1 cellular context compared by ENCODE assay signal in the genomic region with DNA sequence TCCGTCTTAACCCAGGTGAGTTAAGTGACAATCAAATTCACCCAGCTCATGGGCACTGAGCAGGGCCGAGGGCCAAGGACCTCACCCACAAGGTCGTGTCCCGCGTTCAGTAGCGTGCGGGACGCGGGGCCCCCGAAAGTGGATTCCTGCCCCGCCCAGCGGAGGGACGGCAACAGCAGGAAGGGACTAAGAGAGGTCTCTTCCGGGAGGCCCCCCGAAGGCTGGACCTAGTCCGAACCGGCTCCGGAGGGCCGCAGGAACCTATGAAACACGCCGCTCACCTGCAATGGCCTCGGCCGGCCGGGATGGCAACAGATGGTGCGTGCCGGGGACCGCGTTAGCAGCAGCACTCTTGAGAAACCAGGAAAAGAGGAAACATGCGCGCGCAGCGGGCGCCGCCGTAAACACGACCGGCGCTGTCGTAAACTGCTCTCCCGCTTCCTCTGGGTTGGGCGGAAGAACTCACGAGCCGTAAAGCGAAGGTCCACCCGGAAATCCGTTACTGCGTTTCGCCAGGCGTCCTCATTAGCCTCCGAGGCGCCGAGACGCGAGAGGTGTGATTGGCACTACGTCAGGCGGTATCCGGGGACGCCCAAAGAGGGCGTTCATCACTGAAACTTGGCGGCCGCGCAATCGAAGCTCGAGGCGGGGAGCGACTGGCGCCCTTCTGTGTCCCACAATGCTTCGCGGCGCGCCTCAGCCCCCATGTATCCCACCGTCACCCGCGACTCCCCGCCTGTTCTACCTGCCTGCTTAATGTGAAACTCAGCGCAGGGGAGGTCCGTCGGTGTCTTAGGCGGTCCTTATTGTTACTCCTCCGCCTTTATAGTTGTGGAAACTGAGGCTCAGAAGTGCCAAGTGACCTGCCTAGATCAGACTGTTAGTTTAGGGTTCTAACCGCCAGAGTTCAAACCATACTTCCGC.
TF ChIP-seq lines count a peak whose summit lies in the region.

A gene with protein sequence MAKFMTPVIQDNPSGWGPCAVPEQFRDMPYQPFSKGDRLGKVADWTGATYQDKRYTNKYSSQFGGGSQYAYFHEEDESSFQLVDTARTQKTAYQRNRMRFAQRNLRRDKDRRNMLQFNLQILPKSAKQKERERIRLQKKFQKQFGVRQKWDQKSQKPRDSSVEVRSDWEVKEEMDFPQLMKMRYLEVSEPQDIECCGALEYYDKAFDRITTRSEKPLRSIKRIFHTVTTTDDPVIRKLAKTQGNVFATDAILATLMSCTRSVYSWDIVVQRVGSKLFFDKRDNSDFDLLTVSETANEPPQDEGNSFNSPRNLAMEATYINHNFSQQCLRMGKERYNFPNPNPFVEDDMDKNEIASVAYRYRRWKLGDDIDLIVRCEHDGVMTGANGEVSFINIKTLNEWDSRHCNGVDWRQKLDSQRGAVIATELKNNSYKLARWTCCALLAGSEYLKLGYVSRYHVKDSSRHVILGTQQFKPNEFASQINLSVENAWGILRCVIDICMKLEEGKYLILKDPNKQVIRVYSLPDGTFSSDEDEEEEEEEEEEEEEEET (minus strand): TSS at position 372 of the 924 bp plus-strand sequence. CDS start 3,045 bp downstream, outside the sequence.

TF ChIP-seq in HepG2, 621 proteins besides CTCF, POLR2A, EP300 and RAD21 (continued from another document and continues in another):
- TF ChIP-seq, protein P1, sequence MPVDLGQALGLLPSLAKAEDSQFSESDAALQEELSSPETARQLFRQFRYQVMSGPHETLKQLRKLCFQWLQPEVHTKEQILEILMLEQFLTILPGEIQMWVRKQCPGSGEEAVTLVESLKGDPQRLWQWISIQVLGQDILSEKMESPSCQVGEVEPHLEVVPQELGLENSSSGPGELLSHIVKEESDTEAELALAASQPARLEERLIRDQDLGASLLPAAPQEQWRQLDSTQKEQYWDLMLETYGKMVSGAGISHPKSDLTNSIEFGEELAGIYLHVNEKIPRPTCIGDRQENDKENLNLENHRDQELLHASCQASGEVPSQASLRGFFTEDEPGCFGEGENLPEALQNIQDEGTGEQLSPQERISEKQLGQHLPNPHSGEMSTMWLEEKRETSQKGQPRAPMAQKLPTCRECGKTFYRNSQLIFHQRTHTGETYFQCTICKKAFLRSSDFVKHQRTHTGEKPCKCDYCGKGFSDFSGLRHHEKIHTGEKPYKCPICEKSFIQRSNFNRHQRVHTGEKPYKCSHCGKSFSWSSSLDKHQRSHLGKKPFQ (CRISPR knock-in tag; IDR thresholded peaks at IDR 0.05; ENCODE audit: insufficient replicate concordance), result peak; percentile 86
- TF ChIP-seq, protein P2, sequence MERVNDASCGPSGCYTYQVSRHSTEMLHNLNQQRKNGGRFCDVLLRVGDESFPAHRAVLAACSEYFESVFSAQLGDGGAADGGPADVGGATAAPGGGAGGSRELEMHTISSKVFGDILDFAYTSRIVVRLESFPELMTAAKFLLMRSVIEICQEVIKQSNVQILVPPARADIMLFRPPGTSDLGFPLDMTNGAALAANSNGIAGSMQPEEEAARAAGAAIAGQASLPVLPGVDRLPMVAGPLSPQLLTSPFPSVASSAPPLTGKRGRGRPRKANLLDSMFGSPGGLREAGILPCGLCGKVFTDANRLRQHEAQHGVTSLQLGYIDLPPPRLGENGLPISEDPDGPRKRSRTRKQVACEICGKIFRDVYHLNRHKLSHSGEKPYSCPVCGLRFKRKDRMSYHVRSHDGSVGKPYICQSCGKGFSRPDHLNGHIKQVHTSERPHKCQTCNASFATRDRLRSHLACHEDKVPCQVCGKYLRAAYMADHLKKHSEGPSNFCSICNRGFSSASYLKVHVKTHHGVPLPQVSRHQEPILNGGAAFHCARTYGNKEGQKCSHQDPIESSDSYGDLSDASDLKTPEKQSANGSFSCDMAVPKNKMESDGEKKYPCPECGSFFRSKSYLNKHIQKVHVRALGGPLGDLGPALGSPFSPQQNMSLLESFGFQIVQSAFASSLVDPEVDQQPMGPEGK (CRISPR knock-in tag; IDR thresholded peaks at IDR 0.05), result peak; percentile 48
- no peak; the same call in 1 of the 2 replicates for TF ChIP-seq ZNF747 (CRISPR knock-in tag; IDR thresholded peaks at IDR 0.05; ENCODE audit: borderline replicate concordance)
- TF ChIP-seq KDM3A (CRISPR knock-in tag; IDR thresholded peaks at IDR 0.05; ENCODE audit: low read depth), result peak; percentile 80; the same call in 1 of the 2 replicates
- peak; percentile 65; the same call in 1 of the 2 replicates for TF ChIP-seq ZNF768 (CRISPR knock-in tag; IDR thresholded peaks at IDR 0.05)
- TF ChIP-seq, protein P3, sequence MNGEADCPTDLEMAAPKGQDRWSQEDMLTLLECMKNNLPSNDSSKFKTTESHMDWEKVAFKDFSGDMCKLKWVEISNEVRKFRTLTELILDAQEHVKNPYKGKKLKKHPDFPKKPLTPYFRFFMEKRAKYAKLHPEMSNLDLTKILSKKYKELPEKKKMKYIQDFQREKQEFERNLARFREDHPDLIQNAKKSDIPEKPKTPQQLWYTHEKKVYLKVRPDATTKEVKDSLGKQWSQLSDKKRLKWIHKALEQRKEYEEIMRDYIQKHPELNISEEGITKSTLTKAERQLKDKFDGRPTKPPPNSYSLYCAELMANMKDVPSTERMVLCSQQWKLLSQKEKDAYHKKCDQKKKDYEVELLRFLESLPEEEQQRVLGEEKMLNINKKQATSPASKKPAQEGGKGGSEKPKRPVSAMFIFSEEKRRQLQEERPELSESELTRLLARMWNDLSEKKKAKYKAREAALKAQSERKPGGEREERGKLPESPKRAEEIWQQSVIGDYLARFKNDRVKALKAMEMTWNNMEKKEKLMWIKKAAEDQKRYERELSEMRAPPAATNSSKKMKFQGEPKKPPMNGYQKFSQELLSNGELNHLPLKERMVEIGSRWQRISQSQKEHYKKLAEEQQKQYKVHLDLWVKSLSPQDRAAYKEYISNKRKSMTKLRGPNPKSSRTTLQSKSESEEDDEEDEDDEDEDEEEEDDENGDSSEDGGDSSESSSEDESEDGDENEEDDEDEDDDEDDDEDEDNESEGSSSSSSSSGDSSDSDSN (CRISPR knock-in tag; IDR thresholded peaks at IDR 0.05), result peak; percentile 99
- 0 out of 2 replicates have a peak, but pooled peaks have one; percentile 25 for TF ChIP-seq TOE1 (CRISPR knock-in tag; IDR thresholded peaks at IDR 0.05)
- no peak for TF ChIP-seq TRIM24 (CRISPR knock-in tag; IDR thresholded peaks at IDR 0.05)
- peak; percentile 87 for TF ChIP-seq ETV5 (CRISPR knock-in tag; IDR thresholded peaks at IDR 0.05; ENCODE audit: borderline replicate concordance)
- TF ChIP-seq RFX1 (IDR thresholded peaks at IDR 0.05), result no peak; the same call in 1 of the 2 replicates
- no peak for TF ChIP-seq MTA3 (CRISPR knock-in tag; IDR thresholded peaks at IDR 0.05)
- peak; percentile 91 for TF ChIP-seq IRF2 (CRISPR knock-in tag; IDR thresholded peaks at IDR 0.05)
- TF ChIP-seq ZSCAN22 (CRISPR knock-in tag; IDR thresholded peaks at IDR 0.05), result no peak
- TF ChIP-seq ZSCAN25 (CRISPR knock-in tag; IDR thresholded peaks at IDR 0.05), result peak; percentile 65; the same call in 1 of the 2 replicates
- TF ChIP-seq RFX3 (CRISPR knock-in tag; IDR thresholded peaks at IDR 0.05), result peak; percentile 52; the same call in 1 of the 2 replicates
- peak; percentile 92; the same call in 1 of the 2 replicates for TF ChIP-seq ZNF567 (CRISPR knock-in tag; IDR thresholded peaks at IDR 0.05; ENCODE audit: borderline replicate concordance)
- TF ChIP-seq PHF5A (CRISPR knock-in tag; IDR thresholded peaks at IDR 0.05; ENCODE audit: low read depth, unreplicated experiment), result peak; percentile 23
- TF ChIP-seq, protein P4, sequence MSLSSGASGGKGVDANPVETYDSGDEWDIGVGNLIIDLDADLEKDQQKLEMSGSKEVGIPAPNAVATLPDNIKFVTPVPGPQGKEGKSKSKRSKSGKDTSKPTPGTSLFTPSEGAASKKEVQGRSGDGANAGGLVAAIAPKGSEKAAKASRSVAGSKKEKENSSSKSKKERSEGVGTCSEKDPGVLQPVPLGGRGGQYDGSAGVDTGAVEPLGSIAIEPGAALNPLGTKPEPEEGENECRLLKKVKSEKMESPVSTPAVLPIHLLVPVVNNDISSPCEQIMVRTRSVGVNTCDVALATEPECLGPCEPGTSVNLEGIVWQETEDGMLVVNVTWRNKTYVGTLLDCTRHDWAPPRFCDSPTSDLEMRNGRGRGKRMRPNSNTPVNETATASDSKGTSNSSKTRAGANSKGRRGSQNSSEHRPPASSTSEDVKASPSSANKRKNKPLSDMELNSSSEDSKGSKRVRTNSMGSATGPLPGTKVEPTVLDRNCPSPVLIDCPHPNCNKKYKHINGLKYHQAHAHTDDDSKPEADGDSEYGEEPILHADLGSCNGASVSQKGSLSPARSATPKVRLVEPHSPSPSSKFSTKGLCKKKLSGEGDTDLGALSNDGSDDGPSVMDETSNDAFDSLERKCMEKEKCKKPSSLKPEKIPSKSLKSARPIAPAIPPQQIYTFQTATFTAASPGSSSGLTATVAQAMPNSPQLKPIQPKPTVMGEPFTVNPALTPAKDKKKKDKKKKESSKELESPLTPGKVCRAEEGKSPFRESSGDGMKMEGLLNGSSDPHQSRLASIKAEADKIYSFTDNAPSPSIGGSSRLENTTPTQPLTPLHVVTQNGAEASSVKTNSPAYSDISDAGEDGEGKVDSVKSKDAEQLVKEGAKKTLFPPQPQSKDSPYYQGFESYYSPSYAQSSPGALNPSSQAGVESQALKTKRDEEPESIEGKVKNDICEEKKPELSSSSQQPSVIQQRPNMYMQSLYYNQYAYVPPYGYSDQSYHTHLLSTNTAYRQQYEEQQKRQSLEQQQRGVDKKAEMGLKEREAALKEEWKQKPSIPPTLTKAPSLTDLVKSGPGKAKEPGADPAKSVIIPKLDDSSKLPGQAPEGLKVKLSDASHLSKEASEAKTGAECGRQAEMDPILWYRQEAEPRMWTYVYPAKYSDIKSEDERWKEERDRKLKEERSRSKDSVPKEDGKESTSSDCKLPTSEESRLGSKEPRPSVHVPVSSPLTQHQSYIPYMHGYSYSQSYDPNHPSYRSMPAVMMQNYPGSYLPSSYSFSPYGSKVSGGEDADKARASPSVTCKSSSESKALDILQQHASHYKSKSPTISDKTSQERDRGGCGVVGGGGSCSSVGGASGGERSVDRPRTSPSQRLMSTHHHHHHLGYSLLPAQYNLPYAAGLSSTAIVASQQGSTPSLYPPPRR (CRISPR knock-in tag; IDR thresholded peaks at IDR 0.05; ENCODE audit: borderline replicate concordance), result peak; percentile 66; the same call in 1 of the 2 replicates
- TF ChIP-seq PPARG (CRISPR knock-in tag; conservative IDR thresholded peaks at IDR 0.05), result 0 out of 2 replicates have a peak, but pooled peaks have one; percentile 7
- 0 out of 2 replicates have a peak, but pooled peaks have one; percentile 76 for TF ChIP-seq ZNF256 (CRISPR knock-in tag; conservative IDR thresholded peaks at IDR 0.05)
- TF ChIP-seq ZNF570 (CRISPR knock-in tag; IDR thresholded peaks at IDR 0.05; ENCODE audit: borderline replicate concordance), result no peak
- peak; percentile 70; the same call in 1 of the 2 replicates for TF ChIP-seq KMT2B (CRISPR knock-in tag; IDR thresholded peaks at IDR 0.05)
- peak; percentile 91; the same call in 1 of the 2 replicates for TF ChIP-seq ZFP90 (CRISPR knock-in tag; IDR thresholded peaks at IDR 0.05; ENCODE audit: borderline replicate concordance)
- no peak for TF ChIP-seq ONECUT2 (CRISPR knock-in tag; IDR thresholded peaks at IDR 0.05)
- TF ChIP-seq PRMT3 (CRISPR knock-in tag; IDR thresholded peaks at IDR 0.05; ENCODE audit: borderline replicate concordance, low read depth), result no peak; the same call in 1 of the 2 replicates
- TF ChIP-seq, protein P5, sequence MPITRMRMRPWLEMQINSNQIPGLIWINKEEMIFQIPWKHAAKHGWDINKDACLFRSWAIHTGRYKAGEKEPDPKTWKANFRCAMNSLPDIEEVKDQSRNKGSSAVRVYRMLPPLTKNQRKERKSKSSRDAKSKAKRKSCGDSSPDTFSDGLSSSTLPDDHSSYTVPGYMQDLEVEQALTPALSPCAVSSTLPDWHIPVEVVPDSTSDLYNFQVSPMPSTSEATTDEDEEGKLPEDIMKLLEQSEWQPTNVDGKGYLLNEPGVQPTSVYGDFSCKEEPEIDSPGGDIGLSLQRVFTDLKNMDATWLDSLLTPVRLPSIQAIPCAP (CRISPR knock-in tag; IDR thresholded peaks at IDR 0.05; ENCODE audit: low read depth), result 0 out of 2 replicates have a peak, but pooled peaks have one; percentile 27
- TF ChIP-seq ZNF441 (CRISPR knock-in tag; IDR thresholded peaks at IDR 0.05; ENCODE audit: borderline replicate concordance), result 0 out of 2 replicates have a peak, but pooled peaks have one; percentile 24
- peak; percentile 72; the same call in 1 of the 2 replicates for TF ChIP-seq ZNF274 (CRISPR knock-in tag; IDR thresholded peaks at IDR 0.05)
- TF ChIP-seq, protein P6, sequence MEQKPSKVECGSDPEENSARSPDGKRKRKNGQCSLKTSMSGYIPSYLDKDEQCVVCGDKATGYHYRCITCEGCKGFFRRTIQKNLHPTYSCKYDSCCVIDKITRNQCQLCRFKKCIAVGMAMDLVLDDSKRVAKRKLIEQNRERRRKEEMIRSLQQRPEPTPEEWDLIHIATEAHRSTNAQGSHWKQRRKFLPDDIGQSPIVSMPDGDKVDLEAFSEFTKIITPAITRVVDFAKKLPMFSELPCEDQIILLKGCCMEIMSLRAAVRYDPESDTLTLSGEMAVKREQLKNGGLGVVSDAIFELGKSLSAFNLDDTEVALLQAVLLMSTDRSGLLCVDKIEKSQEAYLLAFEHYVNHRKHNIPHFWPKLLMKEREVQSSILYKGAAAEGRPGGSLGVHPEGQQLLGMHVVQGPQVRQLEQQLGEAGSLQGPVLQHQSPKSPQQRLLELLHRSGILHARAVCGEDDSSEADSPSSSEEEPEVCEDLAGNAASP (CRISPR knock-in tag; IDR thresholded peaks at IDR 0.05; ENCODE audit: borderline replicate concordance), result no peak
- peak; percentile 79 for TF ChIP-seq POLR2AphosphoS5 (IDR thresholded peaks at IDR 0.05; ENCODE audit: low read depth, low read length)
- TF ChIP-seq NCOA2 (CRISPR knock-in tag; IDR thresholded peaks at IDR 0.05), result no peak
- no peak; the same call in 1 of the 2 replicates for TF ChIP-seq ZFP1 (CRISPR knock-in tag; IDR thresholded peaks at IDR 0.05)
- peak; percentile 70; the same call in 1 of the 2 replicates for TF ChIP-seq ISX (CRISPR knock-in tag; conservative IDR thresholded peaks at IDR 0.05)
- no peak for TF ChIP-seq ZNF7 (CRISPR knock-in tag; IDR thresholded peaks at IDR 0.05)
- TF ChIP-seq KDM5A (IDR thresholded peaks at IDR 0.05; ENCODE audit: borderline replicate concordance, low read length), result peak; percentile 89; the same call in 1 of the 2 replicates
- peak; percentile 71; the same call in 1 of the 2 replicates for TF ChIP-seq ZNF543 (CRISPR knock-in tag; IDR thresholded peaks at IDR 0.05)
- peak; percentile 98; the same call in 1 of the 2 replicates for TF ChIP-seq ZZZ3 (CRISPR knock-in tag; IDR thresholded peaks at IDR 0.05; ENCODE audit: borderline replicate concordance)
- no peak for TF ChIP-seq ZNF33B (CRISPR knock-in tag; IDR thresholded peaks at IDR 0.05)
- TF ChIP-seq MEIS2 (CRISPR knock-in tag; IDR thresholded peaks at IDR 0.05), result peak; percentile 67; the same call in 1 of the 2 replicates
- TF ChIP-seq HOXA7 (CRISPR knock-in tag; IDR thresholded peaks at IDR 0.05), result no peak
